Comparison of ENCODE assay signal across 14 cellular contexts in genomic region chr5:80215523-80215922, GRCh38. TPM values are rescaled to one million over a fixed set of nuclear protein-coding genes. Genes with fewer than 3 reads are reported as not detected.
DNase-seq lines count a peak whose midpoint lies in the region; ATAC-seq and TF ChIP-seq lines count a peak whose summit lies in the region.
"Had no signal": no experiment of that assay in that cellular context is flagged by ENCODE, and none has a peak within 500 bp of the region (broad histone marks: within the 10 kb centered on the region; RNA-seq: fewer than 3 reads in every experiment).

No MANE protein-coding gene starts in this region.

- in situ Hi-C loops in HAP-1 (cut with MboI; ENCODE audit: low sequenced_read_pairs) = no loop called here

- DNase-seq in left ventricle myocardium inferior = no peak
- no peak for DNase-seq in Right ventricle myocardium inferior (ENCODE audit: missing footprints)
- DNase-seq in activated T-helper 1 cell treated with anti-CD3 and anti-CD28 coated beads, Interleukin-12 subunit alpha, Interleukin-12 subunit beta, Interleukin-2, Interleukin-4 antibody, amounts not matched to agents 30 ng/mL and 10 ng/mL and 1 ng/mL, durations not matched to agents 14 hours and 24 hours and 36 hours (ENCODE audit: low spot score) = no peak
- DNase-seq in memory B cell (ENCODE audit: low spot score in 2 of 2) = no peak
- DNase-seq in NCI-H2107 treated with DMSO at 0.1 percent for 48 hours (lab: John Stamatoyannopoulos, UW; ENCODE audit: unreplicated experiment) = no peak
- no peak for DNase-seq in HAP-1 (ENCODE audit: low spot score in 2 of 2)
- DNase-seq in posterior cingulate gyrus = no peak
- DNase-seq: AML-193, mesendoderm, NCI-H1436 treated with DMSO at 0.1 percent for 48 hours, uterus had no signal

- H3K27ac Mint-ChIP-seq in activated T-helper 1 cell treated with anti-CD3 and anti-CD28 coated beads, Interleukin-12 subunit alpha, Interleukin-12 subunit beta, Interleukin-2, Interleukin-4 antibody, amounts not matched to agents 30 ng/mL and 10 ng/mL and 1 ng/mL, durations not matched to agents 14 hours and 24 hours and 36 hours = peak overlapping the region; percentile 47
- peak overlapping the region; percentile 67 for H3K27ac Mint-ChIP-seq in memory B cell

- H3K4me1 Mint-ChIP-seq in activated T-helper 1 cell treated with anti-CD3 and anti-CD28 coated beads, Interleukin-12 subunit alpha, Interleukin-12 subunit beta, Interleukin-2, Interleukin-4 antibody, amounts not matched to agents 30 ng/mL and 10 ng/mL and 1 ng/mL, durations not matched to agents 14 hours and 24 hours and 36 hours (ENCODE audit: low read depth) = peaks cover 82% of the 10 kb centered on the region
- H3K4me1 Mint-ChIP-seq in memory B cell = peaks cover 19% of the 10 kb centered on the region

- H3K27ac ChIP-seq in left ventricle myocardium inferior (replicated peaks) = peak overlapping the region; percentile 79
- H3K27ac ChIP-seq: parathyroid adenoma, uterus had no signal

- H3K9me3 Mint-ChIP-seq in activated T-helper 1 cell treated with anti-CD3 and anti-CD28 coated beads, Interleukin-12 subunit alpha, Interleukin-12 subunit beta, Interleukin-2, Interleukin-4 antibody, amounts not matched to agents 30 ng/mL and 10 ng/mL and 1 ng/mL, durations not matched to agents 14 hours and 24 hours and 36 hours = no peaks in the 10 kb centered on the region
- H3K9me3 Mint-ChIP-seq in memory B cell = no peaks in the 10 kb centered on the region

- H3K27me3 ChIP-seq in left ventricle myocardium inferior (ENCODE audit: low read depth) (no peaks in the 10 kb centered on the region), HAP-1 (ENCODE audit: low read depth) (no peaks in the 10 kb centered on the region)
- H3K27me3 ChIP-seq: ascending aorta, uterus had no signal

- H3K4me3 Mint-ChIP-seq in activated T-helper 1 cell treated with anti-CD3 and anti-CD28 coated beads, Interleukin-12 subunit alpha, Interleukin-12 subunit beta, Interleukin-2, Interleukin-4 antibody, amounts not matched to agents 30 ng/mL and 10 ng/mL and 1 ng/mL, durations not matched to agents 14 hours and 24 hours and 36 hours = no peak overlapping the region
- no peak overlapping the region for H3K4me3 Mint-ChIP-seq in memory B cell

- intact Hi-C loops in left ventricle myocardium inferior (cut with micrococcal nuclease) (no loop called here), Right ventricle myocardium inferior (cut with DNase I) (no loop called here), posterior cingulate gyrus (cut with DNase I) (loop anchor here (5.0 kb wide), 1 partner anchor 37 kb away; no protein-coding TSS in a partner anchor)
- intact Hi-C loops in activated T-helper 1 cell treated with anti-CD3 and anti-CD28 coated beads, Interleukin-12 subunit alpha, Interleukin-12 subunit beta, Interleukin-2, Interleukin-4 antibody, amounts not matched to agents 30 ng/mL and 10 ng/mL and 1 ng/mL, durations not matched to agents 14 hours and 24 hours and 36 hours (cut with micrococcal nuclease) = no loop called here

- H3K27me3 Mint-ChIP-seq in activated T-helper 1 cell treated with anti-CD3 and anti-CD28 coated beads, Interleukin-12 subunit alpha, Interleukin-12 subunit beta, Interleukin-2, Interleukin-4 antibody, amounts not matched to agents 30 ng/mL and 10 ng/mL and 1 ng/mL, durations not matched to agents 14 hours and 24 hours and 36 hours (ENCODE audit: insufficient read depth) = no peaks in the 10 kb centered on the region
- H3K27me3 Mint-ChIP-seq in memory B cell = no peaks in the 10 kb centered on the region

- H3K4me3 ChIP-seq in left ventricle myocardium inferior (no peak overlapping the region), HAP-1 (no peak overlapping the region)
- H3K4me3 ChIP-seq: uterus had no signal

- no peak for TF ChIP-seq CTCF in left ventricle myocardium inferior (IDR thresholded peaks at IDR 0.05; ENCODE audit: borderline replicate concordance)

- no peak for ATAC-seq in Right ventricle myocardium inferior
- no peak for ATAC-seq in memory B cell (ENCODE audit: low read depth)
- ATAC-seq in GM19397 (IDR thresholded peaks at IDR 0.05; ENCODE audit: unreplicated experiment) = no peak

- H3K36me3 Mint-ChIP-seq in activated T-helper 1 cell treated with anti-CD3 and anti-CD28 coated beads, Interleukin-12 subunit alpha, Interleukin-12 subunit beta, Interleukin-2, Interleukin-4 antibody, amounts not matched to agents 30 ng/mL and 10 ng/mL and 1 ng/mL, durations not matched to agents 14 hours and 24 hours and 36 hours (ENCODE audit: low read depth) = peaks cover 22% of the 10 kb centered on the region
- H3K36me3 Mint-ChIP-seq in memory B cell = peaks cover 3% of the 10 kb centered on the region

- H3K4me1 ChIP-seq in left ventricle myocardium inferior = peaks cover 74% of the 10 kb centered on the region
- H3K4me1 ChIP-seq in HAP-1 = no peaks in the 10 kb centered on the region

- no peaks in the 10 kb centered on the region for H3K9me3 ChIP-seq in left ventricle myocardium inferior (replicated peaks)
- H3K9me3 ChIP-seq in HAP-1 = no peaks in the 10 kb centered on the region
- H3K9me3 ChIP-seq: ascending aorta, uterus had no signal

- H3K36me3 ChIP-seq in left ventricle myocardium inferior (no peaks in the 10 kb centered on the region), HAP-1 (replicated peaks) (no peaks in the 10 kb centered on the region)
- H3K36me3 ChIP-seq: ascending aorta, uterus had no signal

RNA-seq across cellular contexts. Expression of gene SERINC5, which starts 40.3 kb away (rescaled TPM):
- total RNA-seq in left ventricle myocardium inferior (12.2 TPM), Right ventricle myocardium inferior (14.5 TPM)
- 21.2 and 22.8 TPM in 2 replicates for total RNA-seq in activated T-helper 1 cell treated with anti-CD3 and anti-CD28 coated beads, Interleukin-12 subunit alpha, Interleukin-12 subunit beta, Interleukin-2, Interleukin-4 antibody, amounts not matched to agents 30 ng/mL and 10 ng/mL and 1 ng/mL, durations not matched to agents 14 hours and 24 hours and 36 hours
